In genomic region chr1:153849487-153850185, GRCh38 we compare ENCODE assay signal across 8 cellular contexts.
DNase-seq lines count a peak whose midpoint lies in the region; ATAC-seq and TF ChIP-seq lines count a peak whose summit lies in the region.

No MANE protein-coding gene starts in this region.

- ATAC-seq in GM21390 (IDR thresholded peaks at IDR 0.05; ENCODE audit: unreplicated experiment) (peak; percentile 79), HG03565 (IDR thresholded peaks at IDR 0.05; ENCODE audit: unreplicated experiment) (peak; percentile 75), Right ventricle myocardium inferior (no peak)
- peak; percentile 68 for ATAC-seq in activated T-helper 17 cell treated with anti-CD3 and anti-CD28 coated beads, Interleukin-2, amount 50 U/mL, for 72 hours (replicated peaks)

- peak overlapping the region; percentile 87 for H3K27ac Mint-ChIP-seq in activated T-helper 17 cell treated with anti-CD3 and anti-CD28 coated beads, Interleukin-2, amount 50 U/mL, for 72 hours

- peaks cover 52% of the 10 kb centered on the region for H3K4me1 ChIP-seq in DOHH2 (ENCODE audit: control insufficient read depth, low read length)

- H3K4me1 Mint-ChIP-seq in activated T-helper 17 cell treated with anti-CD3 and anti-CD28 coated beads, Interleukin-2, amount 50 U/mL, for 72 hours: peaks cover 12% of the 10 kb centered on the region

- no peak for DNase-seq in DMS114 treated with DMSO at 0.1 percent for 48 hours (lab: John Stamatoyannopoulos, UW; ENCODE audit: unreplicated experiment)
- DNase-seq in NCI-H1092 treated with DMSO at 0.1 percent for 48 hours (lab: John Stamatoyannopoulos, UW): no peak
- no peak for DNase-seq in Right ventricle myocardium inferior (ENCODE audit: missing footprints)
- DNase-seq in activated effector memory CD4-positive, alpha-beta T cell treated with Interleukin-2 at 50 U/mL for 16 hours: no peak

- peaks cover 8% of the 10 kb centered on the region for H3F3A ChIP-seq in DOHH2 (ENCODE audit: control insufficient read depth, insufficient read depth)

- H3K4me2 ChIP-seq in DOHH2 (ENCODE audit: low read length): peak overlapping the region; percentile 58

- H3K36me3 ChIP-seq in DOHH2 (ENCODE audit: control insufficient read depth, low read length): peaks cover 45% of the 10 kb centered on the region

- H3K9me3 Mint-ChIP-seq in activated T-helper 17 cell treated with anti-CD3 and anti-CD28 coated beads, Interleukin-2, amount 50 U/mL, for 72 hours: no peaks in the 10 kb centered on the region

- no peaks in the 10 kb centered on the region for H3K9me3 ChIP-seq in DOHH2 (ENCODE audit: control insufficient read depth, insufficient read depth, low read length)

- intact Hi-C loops in Right ventricle myocardium inferior (cut with DNase I): no loop called here

- TF ChIP-seq CTCF in DOHH2 (IDR thresholded peaks at IDR 0.05; ENCODE audit: low read depth, low read length, poor library complexity, severe bottlenecking): no peak

- H3K36me3 Mint-ChIP-seq in activated T-helper 17 cell treated with anti-CD3 and anti-CD28 coated beads, Interleukin-2, amount 50 U/mL, for 72 hours (ENCODE audit: low read depth): peaks cover 40% of the 10 kb centered on the region

- H3K4me3 Mint-ChIP-seq in activated T-helper 17 cell treated with anti-CD3 and anti-CD28 coated beads, Interleukin-2, amount 50 U/mL, for 72 hours: peak overlapping the region; percentile 53

- no peaks in the 10 kb centered on the region; the same call in 1 of the 2 replicates for H4K20me1 ChIP-seq in DOHH2 (ENCODE audit: control insufficient read depth, insufficient read depth, low read depth, low read length)

- H3K27ac ChIP-seq in DOHH2 (ENCODE audit: low read depth, low read length): peak overlapping the region; percentile 67

- H3K9me2 ChIP-seq in DOHH2 (replicated peaks; ENCODE audit: control insufficient read depth, low read length): no peaks in the 10 kb centered on the region

- H3K79me2 ChIP-seq in DOHH2 (ENCODE audit: control insufficient read depth, low read length): peaks cover 89% of the 10 kb centered on the region

- H3K27me3 Mint-ChIP-seq in activated T-helper 17 cell treated with anti-CD3 and anti-CD28 coated beads, Interleukin-2, amount 50 U/mL, for 72 hours: no peaks in the 10 kb centered on the region

- H3K27me3 ChIP-seq in DOHH2 (ENCODE audit: control insufficient read depth, low read length): no peaks in the 10 kb centered on the region

- peak overlapping the region; percentile 38 for H3K4me3 ChIP-seq in DOHH2 (ENCODE audit: low read length)
